Comparison of ENCODE assay signal across 8 cellular contexts in the genomic region with DNA sequence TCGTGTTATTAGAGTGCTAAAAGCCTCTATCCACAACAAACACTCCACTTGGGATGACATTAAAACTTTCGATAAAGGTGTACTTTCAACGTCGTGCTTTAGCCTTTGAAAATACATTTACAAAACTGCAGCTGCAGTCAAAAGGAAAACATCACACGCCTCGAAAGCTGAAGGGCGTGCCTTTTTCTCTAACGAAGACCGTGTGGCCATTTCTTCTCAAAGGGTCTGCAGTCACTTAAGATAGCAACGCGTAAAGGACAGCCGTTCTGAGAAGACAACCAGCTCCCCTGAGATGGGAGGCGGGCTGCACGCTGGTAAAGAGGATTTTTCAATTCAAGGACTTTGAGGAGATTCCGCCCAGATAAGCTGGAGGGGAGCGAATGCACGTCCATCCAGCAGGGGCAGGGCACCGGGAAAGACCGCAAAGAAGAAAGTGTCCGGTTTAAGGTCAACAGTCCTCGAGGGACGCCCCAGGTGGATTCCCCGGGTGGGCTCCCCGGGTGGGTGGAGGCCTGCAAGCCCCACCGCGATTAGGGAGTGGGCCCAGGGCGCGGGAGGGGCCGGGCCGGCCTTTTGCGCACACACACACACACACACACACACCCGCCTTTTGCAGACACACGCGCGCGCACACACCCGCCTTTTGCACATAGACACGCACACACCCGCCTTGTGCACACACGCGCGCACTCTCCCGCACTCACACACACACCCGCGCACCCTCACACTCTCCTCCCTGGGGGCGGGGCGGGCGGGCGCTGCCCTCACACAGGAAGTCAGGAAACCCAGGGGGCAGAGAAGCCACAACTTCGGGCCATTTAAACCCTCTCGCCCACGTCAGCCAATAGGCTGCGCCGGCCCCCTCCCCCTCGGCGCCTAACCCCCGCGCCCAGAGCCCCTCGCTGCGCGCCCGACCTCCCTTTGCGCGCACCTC. TPM values are rescaled to one million over a fixed set of nuclear protein-coding genes. Genes with fewer than 3 reads are reported as not detected.
DNase-seq lines count a peak whose midpoint lies in the region; ATAC-seq, FAIRE-seq and TF ChIP-seq lines count a peak whose summit lies in the region.

No MANE protein-coding gene starts in this region.

- TF ChIP-seq CTCF in GM13977 (IDR thresholded peaks at IDR 0.05; ENCODE audit: extremely low read depth, insufficient read depth, missing control alignments) (no peak), VCaP (conservative IDR thresholded peaks at IDR 0.05) (peak; percentile 61)

- peak overlapping the region; percentile 74 to 99 for H3K4me3 ChIP-seq in small intestine (ENCODE audit: low read depth in 1 of 2, low read length in 2 of 2)

- no peaks in the 10 kb centered on the region for H3K9me3 ChIP-seq in small intestine (ENCODE audit: control insufficient read depth, low read depth)

- H3K27ac ChIP-seq in VCaP, result peak overlapping the region; percentile 89
- H3K27ac ChIP-seq in caudate nucleus (ENCODE audit: low read depth, low read length), result peak overlapping the region; percentile 26
- peak overlapping the region; percentile 87 to 95 for H3K27ac ChIP-seq in small intestine (ENCODE audit: low read depth in 1 of 2, low read length in 1 of 2)

- WGBS in small intestine, 3 donors, result 0% methylated on average over 44 to 64 of the region's 64 CpGs

- DNase-seq in GM13977 (ENCODE audit: low spot score), result peak; percentile 69
- peak; percentile 23 for DNase-seq in NCI-H1048 (lab: John Stamatoyannopoulos, UW)
- peak in 42 of 61 donors; percentile 11 to 80 (median 46) for DNase-seq in caudate nucleus (lab: John Stamatoyannopoulos, UW)
- DNase-seq in inferior parietal cortex (ENCODE audit: extremely low spot score), result peak; percentile 62
- peak; percentile 67 for DNase-seq in small intestine
- DNase-seq in NCI-H2196 (lab: John Stamatoyannopoulos, UW; ENCODE audit: unreplicated experiment), result no peak

- in situ Hi-C loops in GM13977 (cut with MboI; ENCODE audit: low pct_unique_long_range_greater_than_20kb, low sequenced_read_pairs, unreplicated experiment), result no loop called here

- ATAC-seq in HG02623 (IDR thresholded peaks at IDR 0.05; ENCODE audit: unreplicated experiment), result peak; percentile 29

- H3K36me3 ChIP-seq in small intestine (ENCODE audit: control insufficient read depth in 2 of 2, insufficient read depth in 2 of 2, low read length in 2 of 2), result no peaks in the 10 kb centered on the region

- H3K27me3 ChIP-seq in small intestine (ENCODE audit: control insufficient read depth in 2 of 2, insufficient read depth in 2 of 2, low read length in 2 of 2), result no peaks in the 10 kb centered on the region

- peaks cover 4 to 7% of the 10 kb centered on the region in 2 donors for H3K4me1 ChIP-seq in small intestine (ENCODE audit: control insufficient read depth in 2 of 2, insufficient read depth in 1 of 2, low read depth in 1 of 2, low read length in 1 of 2)

- no peak for FAIRE-seq in small intestine (lab: Jason Lieb, UNC)

RNA-seq across cellular contexts. Expression of a gene that starts 0.8 kb away (rescaled TPM):
- polyA plus RNA-seq in small intestine, result 10 to 100 TPM; 15.9 to 34.0 (median 31.8) TPM

Comparison
In these comparisons a context has a peak if more than half of its experiments do, and no peak if none do; other contexts are left out.
1. H3K27ac ChIP-seq: peak in every context shown above with its lines; median percentile 91 in small intestine; 89 in VCaP; 26 in caudate nucleus.